ENCODE assay signal across 15 cellular contexts in genomic region chr3:14301558-14301957, GRCh38.
DNase-seq lines count a peak whose midpoint lies in the region; ATAC-seq and TF ChIP-seq lines count a peak whose summit lies in the region.
"Had no signal": no experiment of that assay in that cellular context is flagged by ENCODE, and none has a peak within 500 bp of the region (broad histone marks: within the 10 kb centered on the region; RNA-seq: fewer than 3 reads in every experiment).

No MANE protein-coding gene starts in this region.

- H3K27ac ChIP-seq in BLaER1 treated with 17β-estradiol and CSF1 and Interleukin-3, amounts not matched to agents 10 nM and 100 nM = no peak overlapping the region
- no peak overlapping the region for H3K27ac ChIP-seq in prostate gland
- H3K27ac ChIP-seq: epithelial cell of prostate, Peyer's patch had no signal

- H3K4me2 ChIP-seq in BLaER1 treated with 17β-estradiol and CSF1 and Interleukin-3, amounts not matched to agents 10 nM and 100 nM = peak overlapping the region in 7 of 11 experiments; percentile 78 to 98 (median 86); a peak in 6 of 22 replicates

- peaks cover 36 to 52% (median 47%) of the 10 kb centered on the region in 10 experiments for H3K4me1 ChIP-seq in BLaER1 treated with 17β-estradiol and CSF1 and Interleukin-3, amounts not matched to agents 10 nM and 100 nM
- peaks cover 18% of the 10 kb centered on the region for H3K4me1 ChIP-seq in prostate gland (replicated peaks)

- DNase-seq in MV-4-11 (lab: John Stamatoyannopoulos, UW) = peak; percentile 70
- peak; percentile 16 for DNase-seq in fibroblast of pulmonary artery (ENCODE audit: low read depth)
- peak; percentile 86 for DNase-seq in prostate gland (ENCODE audit: low spot score)
- DNase-seq in NCI-H2107 (lab: John Stamatoyannopoulos, UW) = no peak
- no peak for DNase-seq in activated T-cell treated with anti-CD3 and anti-CD28 coated beads, Interleukin-2, amount 50 U/mL, for 1 hour
- DNase-seq: activated CD4-positive, alpha-beta T cell treated with anti-CD3 and anti-CD28 coated beads, Interleukin-2, amount 10 ng/mL, durations not matched to agents 24 days and 14 days; NCI-H1417 treated with DMSO at 0.1 percent for 48 hours; NCI-H446 treated with DMSO at 0.1 percent for 48 hours; Peyer's patch; stimulated activated CD4-positive, alpha-beta T cell treated with anti-CD3 and anti-CD28 coated beads, Interleukin-15, amount 100 ng/mL, for 24 hours; T-helper 17 cell had no signal

- H3K4me3 ChIP-seq in BLaER1 treated with 17β-estradiol and CSF1 and Interleukin-3, amounts not matched to agents 10 nM and 100 nM = no peak overlapping the region
- H3K4me3 ChIP-seq in fibroblast of pulmonary artery (replicated peaks; ENCODE audit: low read depth, low read length) (no peak overlapping the region), prostate gland (no peak overlapping the region)
- H3K4me3 ChIP-seq: Peyer's patch had no signal

- no peak overlapping the region for H3K9ac ChIP-seq in BLaER1 treated with 17β-estradiol and CSF1 and Interleukin-3, amounts not matched to agents 10 nM and 100 nM

- intact Hi-C loops in prostate gland (cut with DNase I) = no loop called here

- H3K36me3 ChIP-seq in BLaER1 treated with 17β-estradiol and CSF1 and Interleukin-3, amounts not matched to agents 10 nM and 100 nM = no peaks in the 10 kb centered on the region
- no peaks in the 10 kb centered on the region for H3K36me3 ChIP-seq in prostate gland
- H3K36me3 ChIP-seq: Peyer's patch had no signal

- TF ChIP-seq CTCF in fibroblast of pulmonary artery (IDR thresholded peaks at IDR 0.05; ENCODE audit: low read length, missing control alignments) (no peak), prostate gland (IDR thresholded peaks at IDR 0.05) (no peak)

- ATAC-seq in GM19463 (IDR thresholded peaks at IDR 0.05; ENCODE audit: unreplicated experiment) (no peak), HG03045 (IDR thresholded peaks at IDR 0.05; ENCODE audit: unreplicated experiment) (no peak)
- ATAC-seq: T-helper 17 cell had no signal

- WGBS in prostate gland = 68% methylated on average over 15 of the region's 15 CpGs

- peaks cover 59 to 96% (median 80%) of the 10 kb centered on the region in 11 experiments for H3K27me3 ChIP-seq in BLaER1 treated with 17β-estradiol and CSF1 and Interleukin-3, amounts not matched to agents 10 nM and 100 nM
- H3K27me3 ChIP-seq in prostate gland (replicated peaks; ENCODE audit: insufficient read depth) = no peaks in the 10 kb centered on the region
- H3K27me3 ChIP-seq: Peyer's patch had no signal

- no peak for TF ChIP-seq POLR2A in prostate gland (IDR thresholded peaks at IDR 0.05)

- H3K9me3 ChIP-seq in BLaER1 treated with 17β-estradiol and CSF1 and Interleukin-3, amounts not matched to agents 10 nM and 100 nM (replicated peaks in 1 of 11) = no peaks in the 10 kb centered on the region
- no peaks in the 10 kb centered on the region for H3K9me3 ChIP-seq in prostate gland
- H3K9me3 ChIP-seq: Peyer's patch had no signal

- peaks cover 0 to 44% (median 23%) of the 10 kb centered on the region in 11 experiments; a peak in 17 of 22 replicates for H4K20me1 ChIP-seq in BLaER1 treated with 17β-estradiol and CSF1 and Interleukin-3, amounts not matched to agents 10 nM and 100 nM

Comparison
In these comparisons a context has a peak if more than half of its experiments do, and no peak if none do; other contexts are left out.
1. DNase-seq: peak in MV-4-11 (single experiment), fibroblast of pulmonary artery (single experiment) and prostate gland (single experiment); none in NCI-H2107 (single experiment) and activated T-cell treated with anti-CD3 and anti-CD28 coated beads, Interleukin-2, amount 50 U/mL, for 1 hour (single experiment).